1 cellular context compared by ENCODE assay signal in the genomic region with DNA sequence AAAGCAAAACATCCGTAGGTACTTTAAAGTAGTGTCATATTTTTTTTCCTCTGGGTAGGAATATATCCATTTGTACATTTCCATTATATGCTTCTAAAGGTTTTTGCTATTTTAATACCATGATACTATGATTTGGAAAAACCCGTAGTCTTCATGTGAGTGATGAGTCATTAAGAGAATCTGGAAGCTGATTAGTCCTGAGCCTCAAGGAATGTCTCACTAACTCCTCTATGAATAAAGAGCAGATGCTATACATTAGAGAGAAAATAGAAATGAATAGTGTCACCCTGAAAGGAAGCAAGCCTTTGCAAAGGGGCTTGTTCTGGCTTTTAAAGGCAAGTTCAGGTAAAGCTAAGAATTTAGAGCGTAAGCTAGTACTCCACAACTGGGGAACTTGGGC.
TF ChIP-seq lines count a peak whose summit lies in the region.

No MANE protein-coding gene starts in this region.

TF ChIP-seq in IMR-90, 13 proteins besides CTCF, POLR2A, EP300 and RAD21:
- TF ChIP-seq MAZ (IDR thresholded peaks at IDR 0.05; ENCODE audit: borderline replicate concordance, low read depth, low read length) = no peak
- TF ChIP-seq RCOR1 (IDR thresholded peaks at IDR 0.05; ENCODE audit: insufficient replicate concordance, low read length) = no peak
- TF ChIP-seq CHD1 (IDR thresholded peaks at IDR 0.05; ENCODE audit: low read depth, low read length) = no peak
- TF ChIP-seq CEBPB (IDR thresholded peaks at IDR 0.05; ENCODE audit: low read depth, low read length) = no peak
- TF ChIP-seq BHLHE40 (IDR thresholded peaks at IDR 0.05; ENCODE audit: low read depth, low read length) = no peak
- TF ChIP-seq, protein P1, sequence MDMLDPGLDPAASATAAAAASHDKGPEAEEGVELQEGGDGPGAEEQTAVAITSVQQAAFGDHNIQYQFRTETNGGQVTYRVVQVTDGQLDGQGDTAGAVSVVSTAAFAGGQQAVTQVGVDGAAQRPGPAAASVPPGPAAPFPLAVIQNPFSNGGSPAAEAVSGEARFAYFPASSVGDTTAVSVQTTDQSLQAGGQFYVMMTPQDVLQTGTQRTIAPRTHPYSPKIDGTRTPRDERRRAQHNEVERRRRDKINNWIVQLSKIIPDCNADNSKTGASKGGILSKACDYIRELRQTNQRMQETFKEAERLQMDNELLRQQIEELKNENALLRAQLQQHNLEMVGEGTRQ (IDR thresholded peaks at IDR 0.05; ENCODE audit: low read depth, low read length) = no peak
- TF ChIP-seq, protein P2, sequence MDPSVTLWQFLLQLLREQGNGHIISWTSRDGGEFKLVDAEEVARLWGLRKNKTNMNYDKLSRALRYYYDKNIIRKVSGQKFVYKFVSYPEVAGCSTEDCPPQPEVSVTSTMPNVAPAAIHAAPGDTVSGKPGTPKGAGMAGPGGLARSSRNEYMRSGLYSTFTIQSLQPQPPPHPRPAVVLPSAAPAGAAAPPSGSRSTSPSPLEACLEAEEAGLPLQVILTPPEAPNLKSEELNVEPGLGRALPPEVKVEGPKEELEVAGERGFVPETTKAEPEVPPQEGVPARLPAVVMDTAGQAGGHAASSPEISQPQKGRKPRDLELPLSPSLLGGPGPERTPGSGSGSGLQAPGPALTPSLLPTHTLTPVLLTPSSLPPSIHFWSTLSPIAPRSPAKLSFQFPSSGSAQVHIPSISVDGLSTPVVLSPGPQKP (IDR thresholded peaks at IDR 0.05; ENCODE audit: borderline replicate concordance, low read depth, low read length) = no peak
- TF ChIP-seq FOS (IDR thresholded peaks at IDR 0.05; ENCODE audit: low read depth, low read length) = peak; percentile 46; the same call in 1 of the 2 replicates
TF ChIP-seq in IMR-90: peak in this region for 1.
